ENCODE assay signal across 25 cellular contexts in the genomic region with DNA sequence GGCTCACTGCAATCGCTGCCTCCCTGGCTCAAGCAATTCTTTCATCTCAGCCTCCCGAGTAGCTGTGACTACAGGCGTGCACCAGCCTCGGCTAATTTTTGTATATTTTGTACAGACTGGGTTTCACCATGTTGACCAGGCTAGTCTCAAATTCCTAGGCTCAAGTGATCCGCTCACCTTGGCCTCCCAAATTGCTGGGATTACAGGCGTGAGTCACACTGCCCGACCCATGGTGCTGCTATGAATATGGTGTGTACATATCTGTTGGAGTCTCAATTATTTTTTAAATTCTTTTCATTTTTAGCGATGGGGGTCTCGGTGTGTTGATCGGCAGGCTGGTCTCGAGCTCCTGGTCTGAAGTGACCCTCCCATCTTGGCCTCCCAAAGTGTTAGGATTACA.
"Had no signal": no experiment of that assay in that cellular context is flagged by ENCODE, and none has a peak within 500 bp of the region (broad histone marks: within the 10 kb centered on the region; RNA-seq: fewer than 3 reads in every experiment).

No MANE protein-coding gene starts in this region.

- ATAC-seq: effector memory CD8-positive, alpha-beta T cell; gastrocnemius medialis; heart right ventricle; left cardiac atrium; left lung; left ventricle myocardium superior; lower lobe of right lung; mucosa of descending colon had no signal

- H3K9me3 ChIP-seq: colonic mucosa, esophagus squamous epithelium, gastrocnemius medialis, heart right ventricle, left lung, lower lobe of right lung, mucosa of descending colon had no signal

- H3K36me3 Mint-ChIP-seq: mesothelial cell of epicardium, naive B cell had no signal

- H3K4me3 ChIP-seq: colonic mucosa, esophagus squamous epithelium, gastrocnemius medialis, heart right ventricle, left lung, lower lobe of right lung, mucosa of descending colon had no signal

- H3K27ac ChIP-seq: colonic mucosa, gastrocnemius medialis, heart right ventricle, left lung, lower lobe of right lung had no signal

- H3K27ac Mint-ChIP-seq: endodermal cell, mesothelial cell of epicardium, naive B cell had no signal

- H3K4me1 ChIP-seq: colonic mucosa, gastrocnemius medialis, left lung, lower lobe of right lung had no signal

- H3K4me3 Mint-ChIP-seq: dendritic cell treated with granulocyte-macrophage colony-stimulating factor and Interleukin-4, amounts not matched to agents 40 ng/mL and 50 ng/mL, for 4 days; effector memory CD8-positive, alpha-beta T cell; endodermal cell; mesothelial cell of epicardium; naive B cell had no signal

- H3K9me3 Mint-ChIP-seq: effector memory CD8-positive, alpha-beta T cell; endodermal cell; mesothelial cell of epicardium; naive B cell had no signal

- H3K27me3 ChIP-seq: colonic mucosa, esophagus squamous epithelium, gastrocnemius medialis, left lung had no signal

- DNase-seq: colonic mucosa; cortex of kidney; effector CD8-positive, alpha-beta T cell; effector memory CD8-positive, alpha-beta T cell; endodermal cell; esophagus squamous epithelium; foreskin fibroblast; foreskin melanocyte; gastrocnemius medialis; glutamatergic neuron; head of caudate nucleus; heart right ventricle; hippocampal formation; left cardiac atrium; left lung; left ventricle myocardium superior; lower lobe of right lung; mesenchymal stem cell; mucosa of descending colon; naive B cell had no signal

- FAIRE-seq: endometrium, islet of Langerhans, keratinocyte had no signal

- H3K36me3 ChIP-seq: colonic mucosa, esophagus squamous epithelium, gastrocnemius medialis, heart right ventricle, left lung, lower lobe of right lung had no signal
